Comparison of ENCODE assay signal across 9 cellular contexts in genomic region chr9:4548796-4549725, GRCh38. TPM values are rescaled to one million over a fixed set of nuclear protein-coding genes. Genes with fewer than 3 reads are reported as not detected.
DNase-seq lines count a peak whose midpoint lies in the region; ATAC-seq, FAIRE-seq and TF ChIP-seq lines count a peak whose summit lies in the region.
"Had no signal": no experiment of that assay in that cellular context is flagged by ENCODE, and none has a peak within 500 bp of the region (broad histone marks: within the 10 kb centered on the region; RNA-seq: fewer than 3 reads in every experiment).

No MANE protein-coding gene starts in this region.

- H3K23ac ChIP-seq in mesenchymal stem cell (ENCODE audit: low read length in 2 of 2), result no peak overlapping the region

- no peak overlapping the region for H4K8ac ChIP-seq in mesenchymal stem cell (ENCODE audit: low read length)

- intact Hi-C loops in dorsolateral prefrontal cortex (cut with DNase I), result no loop called here

- H2AFZ ChIP-seq in mesenchymal stem cell (ENCODE audit: low read depth, low read length), result no peak overlapping the region

- POLR2A ChIA-PET in BJ (lab: Charles Lee), result no interaction called here

- H2BK120ac ChIP-seq in mesenchymal stem cell (ENCODE audit: low read depth, low read length), result peak overlapping the region; percentile 7

- TF ChIP-seq CTCF in BJ (IDR thresholded peaks at IDR 0.05; ENCODE audit: insufficient read depth, low read depth, low read length) (0 out of 2 replicates have a peak, but pooled peaks have one; percentile 31), bronchial epithelial cell (IDR thresholded peaks at IDR 0.05; ENCODE audit: insufficient read depth, low read length, severe bottlenecking) (peak; percentile 26), dorsolateral prefrontal cortex (IDR thresholded peaks at IDR 0.05 in 54 of 56, conservative IDR thresholded peaks at IDR 0.05 in 2 of 56; ENCODE audit: low read depth in 1 of 56, partially characterized antibody in 56 of 56) (peak in 4 of 56 donors; percentile 5 to 19 (median 13))

- peak overlapping the region in 1 of 2 donors; percentile 26 for H3K27ac Mint-ChIP-seq in activated naive CD4-positive, alpha-beta T cell treated with anti-CD3 and anti-CD28 coated beads, Interleukin-2, amount 50 U/mL, for 72 hours

- DNase-seq in BJ (ENCODE audit: low read depth) (no peak), H54 (ENCODE audit: insufficient read length, low spot score) (no peak), bronchial epithelial cell (ENCODE audit: low read depth) (no peak), mesenchymal stem cell (no peak), GM12892 (ENCODE audit: insufficient read length) (no peak), NCI-H748 (lab: John Stamatoyannopoulos, UW; ENCODE audit: unreplicated experiment) (no peak), dorsolateral prefrontal cortex (no peak)
- DNase-seq in activated naive CD4-positive, alpha-beta T cell treated with anti-CD3 and anti-CD28 coated beads, Interleukin-2, amount 50 U/mL, for 72 hours (ENCODE audit: low spot score in 2 of 2), result no peak
- DNase-seq: KG1 had no signal

- no peak overlapping the region for H3K9ac ChIP-seq in mesenchymal stem cell (ENCODE audit: low read length)

- CTCF ChIA-PET in BJ (lab: Yijun Ruan, JAX), result interaction anchor here (0.7 to 2.1 kb wide), 6 partner anchors 10 to 166 kb away, joined by 3 to 5 read pairs (median 3); no protein-coding TSS in a partner anchor

- H3K36me3 ChIP-seq in BJ (ENCODE audit: control insufficient read depth, insufficient read depth, low read length) (no peaks in the 10 kb centered on the region), bronchial epithelial cell (ENCODE audit: control insufficient read depth, insufficient read depth, low read length) (no peaks in the 10 kb centered on the region), mesenchymal stem cell (ENCODE audit: control insufficient read depth in 1 of 2, insufficient read depth in 2 of 2, low read depth in 1 of 2, low read length in 2 of 2) (peaks cover 7 to 17% of the 10 kb centered on the region in 2 experiments)

- H3K79me1 ChIP-seq in mesenchymal stem cell (replicated peaks; ENCODE audit: low read length, poor library complexity, severe bottlenecking), result peaks cover 11% of the 10 kb centered on the region

- peak overlapping the region; percentile 72 for H2AK5ac ChIP-seq in mesenchymal stem cell (ENCODE audit: low read length, severe bottlenecking)

- H2BK15ac ChIP-seq in mesenchymal stem cell (ENCODE audit: low read depth, poor library complexity, severe bottlenecking), result peak overlapping the region; percentile 4

- TF ChIP-seq POLR2A in H54 (IDR thresholded peaks at IDR 0.05; ENCODE audit: low read depth, low read length) (no peak), GM12892 (IDR thresholded peaks at IDR 0.05; ENCODE audit: low read depth, low read length) (no peak)

- H3K27me3 ChIP-seq in BJ (ENCODE audit: control insufficient read depth, insufficient read depth, low read length), result no peaks in the 10 kb centered on the region; the same call in 1 of the 2 replicates
- no peaks in the 10 kb centered on the region for H3K27me3 ChIP-seq in bronchial epithelial cell (ENCODE audit: control insufficient read depth, insufficient read depth, low read length)
- H3K27me3 ChIP-seq in mesenchymal stem cell (ENCODE audit: control insufficient read depth in 1 of 2, insufficient read depth in 1 of 2, low read length in 2 of 2), result no peaks in the 10 kb centered on the region
- no peaks in the 10 kb centered on the region for H3K27me3 ChIP-seq in dorsolateral prefrontal cortex

- H3K27ac ChIP-seq in mesenchymal stem cell (ENCODE audit: low read length, poor library complexity, severe bottlenecking) (no peak overlapping the region), dorsolateral prefrontal cortex (peak overlapping the region in 19 of 59 donors; percentile 3 to 51 (median 18))

- H3K18ac ChIP-seq in mesenchymal stem cell (ENCODE audit: low read depth in 1 of 2, low read length in 2 of 2), result peak overlapping the region in 1 of 2 experiments; percentile 49

- no peak overlapping the region for H2BK5ac ChIP-seq in mesenchymal stem cell (ENCODE audit: low read depth, low read length, poor library complexity, severe bottlenecking)

- peak overlapping the region; percentile 60 for H4K91ac ChIP-seq in mesenchymal stem cell (ENCODE audit: low read length)

- H3K9me3 ChIP-seq in mesenchymal stem cell (ENCODE audit: control insufficient read depth, low read length), result no peaks in the 10 kb centered on the region

- H3K14ac ChIP-seq in mesenchymal stem cell (ENCODE audit: low read length in 2 of 2), result no peak overlapping the region

- peak overlapping the region; percentile 45 to 68 for H3K4ac ChIP-seq in mesenchymal stem cell (ENCODE audit: low read depth in 1 of 2, low read length in 2 of 2)

- H3K36me3 Mint-ChIP-seq in activated naive CD4-positive, alpha-beta T cell treated with anti-CD3 and anti-CD28 coated beads, Interleukin-2, amount 50 U/mL, for 72 hours, result no peaks in the 10 kb centered on the region

- peaks cover 13% of the 10 kb centered on the region for H3K4me1 ChIP-seq in mesenchymal stem cell (ENCODE audit: control insufficient read depth, insufficient read depth, low read depth, low read length)

- ATAC-seq in activated naive CD4-positive, alpha-beta T cell treated with anti-CD3 and anti-CD28 coated beads, Interleukin-2, amount 50 U/mL, for 72 hours, result no peak

- H3K4me3 ChIP-seq in BJ (ENCODE audit: low read depth, low read length), result no peak overlapping the region
- no peak overlapping the region for H3K4me3 ChIP-seq in bronchial epithelial cell (ENCODE audit: low read depth, low read length)
- H3K4me3 ChIP-seq in mesenchymal stem cell (ENCODE audit: insufficient read depth in 1 of 2, low read depth in 1 of 2, low read length in 2 of 2), result no peak overlapping the region
- no peak overlapping the region for H3K4me3 ChIP-seq in dorsolateral prefrontal cortex

- WGBS in mesenchymal stem cell, result 64% methylated on average over 10 of the region's 11 CpGs

- H3K9me3 Mint-ChIP-seq in activated naive CD4-positive, alpha-beta T cell treated with anti-CD3 and anti-CD28 coated beads, Interleukin-2, amount 50 U/mL, for 72 hours, result peaks cover 5 to 14% of the 10 kb centered on the region in 2 donors

- no peak overlapping the region for H3K4me2 ChIP-seq in mesenchymal stem cell (ENCODE audit: low read length, poor library complexity, severe bottlenecking)

- H2BK12ac ChIP-seq in mesenchymal stem cell (ENCODE audit: low read length in 2 of 2), result peak overlapping the region; percentile 6 to 60

- FAIRE-seq in H54 (lab: Jason Lieb, UNC) (peak; percentile 20), bronchial epithelial cell (lab: Jason Lieb, UNC) (no peak), GM12892 (lab: Jason Lieb, UNC) (no peak)

RNA-seq across cellular contexts. Expression of gene SLC1A1, which starts 58.8 kb away (rescaled TPM):
- 6.4 and 8.8 TPM in 2 replicates for polyA plus RNA-seq in BJ (2011; rRNA removed)
- 5.0 and 7.5 TPM in 2 replicates for polyA minus RNA-seq in BJ (2011; rRNA and poly(A)+ RNA removed)
- total RNA-seq in bronchial epithelial cell (1.1 and 1.4 TPM in 2 replicates), dorsolateral prefrontal cortex (10 to 100 TPM; 12.1 to 43.2 (median 29.0) TPM)
- 3.6 TPM for polyA plus RNA-seq in mesenchymal stem cell (2013, experiment 1 of 2)
- polyA plus RNA-seq in mesenchymal stem cell (2013, experiment 2 of 2), result 3.8 TPM
- 14.4 TPM for polyA plus RNA-seq in GM12892 (2012; ENCODE audit: missing spikeins)
- total RNA-seq in activated naive CD4-positive, alpha-beta T cell treated with anti-CD3 and anti-CD28 coated beads, Interleukin-2, amount 50 U/mL, for 72 hours, result 1 to 10 TPM in 1 of 2 donors, not detected in 1; 1.4 TPM
